13 cellular contexts compared by ENCODE assay signal in the genomic region with DNA sequence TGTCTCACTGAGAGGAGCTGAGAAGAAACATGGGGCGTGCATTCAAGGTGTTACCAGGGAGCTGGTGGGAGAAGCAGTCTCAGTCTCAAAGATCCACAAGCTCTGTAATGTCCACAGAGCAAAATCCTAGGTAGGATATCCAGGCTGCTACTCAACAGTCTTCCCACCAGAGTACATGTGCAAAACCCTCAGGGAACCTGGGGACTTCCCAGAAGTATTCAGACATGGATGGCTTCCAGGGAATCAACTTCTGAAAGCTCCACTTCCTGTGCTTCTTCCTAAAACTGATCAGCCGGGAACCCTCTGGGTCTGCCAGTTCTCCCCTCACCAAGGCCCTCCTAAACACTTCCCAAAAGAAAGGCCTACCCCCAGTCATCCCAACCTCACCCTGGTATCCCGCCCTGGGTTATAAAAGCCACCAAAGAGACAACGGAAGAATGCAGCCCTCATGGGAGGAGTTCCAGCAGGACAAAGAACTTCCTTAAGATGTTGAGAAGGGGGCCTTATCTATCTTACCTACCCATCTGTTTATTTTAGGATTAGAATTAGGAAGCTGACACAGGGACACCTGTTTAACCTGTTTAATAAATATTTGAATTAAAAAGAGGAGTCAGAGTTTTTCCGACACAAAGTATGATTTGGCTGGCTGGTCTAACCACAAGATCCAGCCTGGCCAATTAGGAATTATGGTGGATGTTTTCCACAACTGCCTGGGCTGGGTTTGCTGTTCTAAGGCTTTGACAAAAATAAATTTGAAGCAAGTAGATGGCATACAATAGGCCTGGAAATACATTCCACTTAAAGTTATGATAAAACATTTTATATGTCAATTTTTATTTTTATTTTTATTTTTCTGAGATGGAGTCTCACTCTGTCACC. TPM values are rescaled to one million over a fixed set of nuclear protein-coding genes. Genes with fewer than 3 reads are reported as not detected.
DNase-seq lines count a peak whose midpoint lies in the region; ATAC-seq, FAIRE-seq and TF ChIP-seq lines count a peak whose summit lies in the region.
"Had no signal": no experiment of that assay in that cellular context is flagged by ENCODE, and none has a peak within 500 bp of the region (broad histone marks: within the 10 kb centered on the region; RNA-seq: fewer than 3 reads in every experiment).

No MANE protein-coding gene starts in this region.

- H3K4me1 Mint-ChIP-seq in astrocyte (ENCODE audit: low read depth, unreplicated experiment), result peaks cover 34% of the 10 kb centered on the region

- H4K20me1 ChIP-seq in HCT116 (ENCODE audit: insufficient read depth), result no peaks in the 10 kb centered on the region
- peaks cover 58% of the 10 kb centered on the region for H4K20me1 ChIP-seq in astrocyte (ENCODE audit: insufficient read depth, low read length)
- H4K20me1 ChIP-seq in MM.1S (ENCODE audit: insufficient read depth, low read length), result no peaks in the 10 kb centered on the region

- CTCF ChIA-PET in HCT116 (lab: Charles Lee), result interaction anchor here (0.8 to 1.3 kb wide), 2 partner anchors 58 to 81 kb away, joined by 3 read pairs; no protein-coding TSS in a partner anchor

- no peaks in the 10 kb centered on the region for H3K27me3 Mint-ChIP-seq in astrocyte (ENCODE audit: low read depth, unreplicated experiment)

- TF ChIP-seq POLR2A in HCT116 (IDR thresholded peaks at IDR 0.05; ENCODE audit: borderline replicate concordance, extremely low read depth, insufficient read depth, insufficient read length), result no peak

- H3K27me3 ChIP-seq in HCT116 (ENCODE audit: insufficient read depth, low read length) (no peaks in the 10 kb centered on the region), astrocyte (ENCODE audit: insufficient read depth, low read length) (no peaks in the 10 kb centered on the region), MM.1S (replicated peaks; ENCODE audit: insufficient read depth, low read length) (0 out of 2 replicates have a peak, but pooled peaks cover 4% of the 10 kb centered on the region)

- no peaks in the 10 kb centered on the region for H3K9me3 ChIP-seq in HCT116 (ENCODE audit: control insufficient read depth in 1 of 2, insufficient read depth in 1 of 2, low read depth in 1 of 2, low read length in 2 of 2)
- H3K9me3 ChIP-seq in astrocyte (ENCODE audit: insufficient read depth, low read depth, low read length), result no peaks in the 10 kb centered on the region
- no peaks in the 10 kb centered on the region for H3K9me3 ChIP-seq in MM.1S (replicated peaks; ENCODE audit: insufficient read depth, low read length)

- peak overlapping the region; percentile 26 for H3K27ac Mint-ChIP-seq in astrocyte (ENCODE audit: unreplicated experiment)
- H3K27ac Mint-ChIP-seq: stimulated activated naive CD8-positive, alpha-beta T cell treated with anti-CD3 and anti-CD28 coated beads, Interleukin-15, Interleukin-2, amounts not matched to agents 100 ng/mL and 50 ng/mL, for 24 hours had no signal

- H2AFZ ChIP-seq in HCT116 (ENCODE audit: low read depth, low read length, poor library complexity, severe bottlenecking) (no peak overlapping the region), astrocyte (ENCODE audit: low read depth, low read length) (no peak overlapping the region), MM.1S (ENCODE audit: low read length) (no peak overlapping the region)

- H3K9me2 ChIP-seq in HCT116 (ENCODE audit: insufficient read depth) (no peaks in the 10 kb centered on the region), MM.1S (replicated peaks; ENCODE audit: insufficient read depth, low read length) (no peaks in the 10 kb centered on the region)

- H3K4me3 ChIP-seq in HCT116 (replicated peaks in 1 of 2; ENCODE audit: low read depth in 1 of 2, low read length in 2 of 2), result no peak overlapping the region
- H3K4me3 ChIP-seq in astrocyte (ENCODE audit: insufficient read depth, low read depth, low read length), result no peak overlapping the region
- no peak overlapping the region for H3K4me3 ChIP-seq in MM.1S (ENCODE audit: low read length)

- peaks cover 82% of the 10 kb centered on the region for H3K79me2 ChIP-seq in HCT116 (ENCODE audit: insufficient read depth, low read length)
- H3K79me2 ChIP-seq in astrocyte (ENCODE audit: insufficient read depth, low read length), result peaks cover 54% of the 10 kb centered on the region
- H3K79me2 ChIP-seq in MM.1S (ENCODE audit: low read length), result no peaks in the 10 kb centered on the region

- no peak for TF ChIP-seq CTCF in HCT116 (IDR thresholded peaks at IDR 0.05 in 2 of 3, conservative IDR thresholded peaks at IDR 0.05 in 1 of 3; ENCODE audit: borderline replicate concordance in 1 of 3, insufficient read depth in 1 of 3, low read depth in 2 of 3, low read length in 2 of 3)
- no peak for TF ChIP-seq CTCF in astrocyte (IDR thresholded peaks at IDR 0.05; ENCODE audit: insufficient read depth, low read depth, low read length)
- TF ChIP-seq CTCF in MM.1S (IDR thresholded peaks at IDR 0.05; ENCODE audit: low read length), result no peak

- TF ChIP-seq RAD21 in HCT116 (IDR thresholded peaks at IDR 0.05; ENCODE audit: low read depth), result no peak

- ATAC-seq in HCT116 (peak; percentile 28), HG02642 (IDR thresholded peaks at IDR 0.05; ENCODE audit: poor library complexity, unreplicated experiment) (no peak)

- H3K36me3 ChIP-seq in HCT116 (ENCODE audit: control insufficient read depth in 1 of 2, insufficient read depth in 2 of 2, low read length in 2 of 2) (no peaks in the 10 kb centered on the region), astrocyte (ENCODE audit: insufficient read depth, low read length) (no peaks in the 10 kb centered on the region), MM.1S (replicated peaks; ENCODE audit: insufficient read depth, low read length) (no peaks in the 10 kb centered on the region)

- DNase-seq in HCT116 (ENCODE audit: low read depth, low spot score), result no peak
- peak; percentile 51 for DNase-seq in astrocyte (ENCODE audit: low read depth)
- peak; percentile 63 for DNase-seq in iris pigment epithelial cell (ENCODE audit: low read depth)
- DNase-seq in substantia nigra (lab: John Stamatoyannopoulos, UW), result no peak
- DNase-seq in NCI-H82 (lab: John Stamatoyannopoulos, UW), result no peak
- no peak for DNase-seq in MM.1S
- no peak for DNase-seq in HPDE6-E6E7 (ENCODE audit: extremely low spot score)
- DNase-seq: activated T-cell treated with anti-CD3 and anti-CD28 coated beads, Interleukin-2, amount 50 U/mL, for 1 hour; GF-D8; KBM-7; NCI-H510A had no signal

- peak overlapping the region; percentile 15 for H3K9ac ChIP-seq in HCT116 (ENCODE audit: low read length)
- peak overlapping the region; percentile 5 for H3K9ac ChIP-seq in astrocyte (ENCODE audit: low read length)
- no peak overlapping the region for H3K9ac ChIP-seq in MM.1S (ENCODE audit: low read length)

- H3K4me2 ChIP-seq in HCT116 (ENCODE audit: low read length), result peak overlapping the region; percentile 34; the same call in 1 of the 2 replicates
- peak overlapping the region; percentile 34 for H3K4me2 ChIP-seq in astrocyte (ENCODE audit: low read length)
- H3K4me2 ChIP-seq in MM.1S (ENCODE audit: low read depth, low read length), result no peak overlapping the region

- RAD21 ChIA-PET in HCT116 (lab: Charles Lee; ENCODE audit: low non-redundant PET in 1 of 2, low total read pairs in 2 of 2, uncharacterized antibody in 2 of 2, unreplicated experiment in 2 of 2), result interaction anchor here in 1 of 2 experiments (1.0 kb wide), 1 partner anchor 22 kb away, joined by 5 read pairs; no protein-coding TSS in a partner anchor

- FAIRE-seq in astrocyte (lab: Jason Lieb, UNC), result no peak

- POLR2A ChIA-PET in HCT116 (lab: Charles Lee), result interaction anchor here (2.0 kb wide), 1 partner anchor 15 kb away, joined by 6 read pairs; no protein-coding TSS in a partner anchor

- intact Hi-C loops in HCT116 (cut with micrococcal nuclease), result no loop called here

- BruUV-seq in HCT116 (replicated peaks; lab: Mats Ljungman, UMichigan), result no TSS peak

- H3K27ac ChIP-seq in HCT116 (ENCODE audit: low read depth, low read length), result peak overlapping the region; percentile 43
- H3K27ac ChIP-seq in astrocyte (ENCODE audit: low read depth, low read length), result no peak overlapping the region
- H3K27ac ChIP-seq in substantia nigra (ENCODE audit: low read depth, low read length, poor library complexity, severe bottlenecking), result peak overlapping the region; percentile 88
- H3K27ac ChIP-seq in MM.1S (ENCODE audit: low read length), result no peak overlapping the region

- H3K36me3 Mint-ChIP-seq in astrocyte (ENCODE audit: low read depth, unreplicated experiment), result peaks cover 2% of the 10 kb centered on the region

- H3F3A ChIP-seq in MM.1S (ENCODE audit: insufficient read depth, low read length), result no peaks in the 10 kb centered on the region

- H3K9me3 Mint-ChIP-seq in astrocyte (ENCODE audit: unreplicated experiment), result no peaks in the 10 kb centered on the region
- H3K9me3 Mint-ChIP-seq: stimulated activated naive CD8-positive, alpha-beta T cell treated with anti-CD3 and anti-CD28 coated beads, Interleukin-15, Interleukin-2, amounts not matched to agents 100 ng/mL and 50 ng/mL, for 24 hours had no signal

- peaks cover 56 to 81% of the 10 kb centered on the region in 2 experiments for H3K4me1 ChIP-seq in HCT116 (ENCODE audit: control insufficient read depth in 1 of 2, insufficient read depth in 2 of 2, low read length in 2 of 2)
- H3K4me1 ChIP-seq in astrocyte (ENCODE audit: insufficient read depth, low read length), result peaks cover 18% of the 10 kb centered on the region
- H3K4me1 ChIP-seq in MM.1S (ENCODE audit: low read length), result no peaks in the 10 kb centered on the region

- no peak overlapping the region for H3K4me3 Mint-ChIP-seq in astrocyte (ENCODE audit: unreplicated experiment)
- H3K4me3 Mint-ChIP-seq: stimulated activated naive CD8-positive, alpha-beta T cell treated with anti-CD3 and anti-CD28 coated beads, Interleukin-15, Interleukin-2, amounts not matched to agents 100 ng/mL and 50 ng/mL, for 24 hours had no signal

TF ChIP-seq in HCT116, 20 proteins besides CTCF, POLR2A, EP300 and RAD21:
- TF ChIP-seq POLR2AphosphoS5 (IDR thresholded peaks at IDR 0.05; ENCODE audit: low read depth, low read length) (peak; percentile 9; the same call in 1 of the 2 replicates), SP1 (IDR thresholded peaks at IDR 0.05; ENCODE audit: low read depth) (peak; percentile 22; the same call in 1 of the 2 replicates)
- TF ChIP-seq, protein P1, sequence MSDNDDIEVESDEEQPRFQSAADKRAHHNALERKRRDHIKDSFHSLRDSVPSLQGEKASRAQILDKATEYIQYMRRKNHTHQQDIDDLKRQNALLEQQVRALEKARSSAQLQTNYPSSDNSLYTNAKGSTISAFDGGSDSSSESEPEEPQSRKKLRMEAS (IDR thresholded peaks at IDR 0.05), result no peak

RNA-seq across cellular contexts. Expression of a gene that starts 37.0 kb away (rescaled TPM):
- total RNA-seq in HCT116 (2021; ENCODE audit: unreplicated experiment) (60.2 TPM), astrocyte (37.4 and 43.7 TPM in 2 replicates)
- polyA plus RNA-seq in HCT116 (2012), result 54.1 and 58.2 TPM in 2 replicates

Comparison
In these comparisons a context has a peak if more than half of its experiments do, and no peak if none do; other contexts are left out.
1. DNase-seq: peak in astrocyte (single experiment) and iris pigment epithelial cell (single experiment); none in HCT116 (single experiment), substantia nigra (0 of 49), NCI-H82 (single experiment), MM.1S (single experiment) and HPDE6-E6E7 (single experiment).
2. H3K27ac ChIP-seq: peak in HCT116 (single experiment) and substantia nigra (single experiment); none in astrocyte (single experiment) and MM.1S (single experiment).